14 cellular contexts compared by ENCODE assay signal in the genomic region with DNA sequence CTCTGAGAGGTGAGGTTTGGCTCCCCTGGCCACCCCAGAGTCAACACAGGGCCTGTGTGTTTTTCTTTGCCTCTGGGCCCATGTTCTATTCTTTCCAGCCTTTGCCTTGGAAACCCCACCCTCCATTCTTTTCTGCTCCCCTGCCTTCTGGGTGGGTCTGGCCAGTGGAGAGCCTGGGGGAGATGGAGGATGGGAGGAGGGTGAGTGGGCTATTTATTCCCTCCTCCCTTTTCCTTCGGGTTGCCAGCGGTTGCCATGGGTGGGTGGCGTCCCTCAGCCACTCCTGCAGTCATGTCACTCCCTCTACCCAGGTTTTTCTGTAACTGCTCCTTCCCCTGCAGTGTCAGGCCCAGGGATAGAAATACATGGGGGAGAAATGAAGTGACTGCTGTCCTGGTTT.
"Had no signal": no experiment of that assay in that cellular context is flagged by ENCODE, and none has a peak within 500 bp of the region (broad histone marks: within the 10 kb centered on the region; RNA-seq: fewer than 3 reads in every experiment).

No MANE protein-coding gene starts in this region.

- H3K9me3 ChIP-seq: ascending aorta, breast epithelium, gastrocnemius medialis, tibial artery had no signal

- H3K4me1 ChIP-seq: ascending aorta, breast epithelium, gastrocnemius medialis, parathyroid adenoma, tibial artery had no signal

- H3K27ac ChIP-seq: ascending aorta, gastrocnemius medialis, parathyroid adenoma, tibial artery, WERI-Rb-1 had no signal

- H3K4me3 ChIP-seq: ascending aorta, breast epithelium, gastrocnemius medialis, tibial artery had no signal

- H3K36me3 ChIP-seq: ascending aorta, breast epithelium, gastrocnemius medialis, WERI-Rb-1 had no signal

- ATAC-seq: gastrocnemius medialis, SK-N-SH treated with all-trans-retinoic acid at 6 μM for 48 hours had no signal

- DNase-seq: activated CD4-positive, alpha-beta memory T cell treated with anti-CD3 and anti-CD28 coated beads, Interleukin-2, amount 10 ng/mL, durations not matched to agents 7 days and 5 days; activated CD4-positive, alpha-beta T cell treated with anti-CD3 and anti-CD28 coated beads for 4 hours; activated naive CD4-positive, alpha-beta T cell treated with anti-CD3 and anti-CD28 coated beads, Interleukin-2, amount 10 ng/mL, durations not matched to agents 7 days and 5 days; erythroblast; gastrocnemius medialis; stimulated activated naive CD4-positive, alpha-beta T cell; tibial artery; WERI-Rb-1 had no signal

- H3K4me3 Mint-ChIP-seq: activated CD4-positive, alpha-beta memory T cell treated with anti-CD3 and anti-CD28 coated beads, Interleukin-2, amount 10 ng/mL, durations not matched to agents 7 days and 5 days; activated naive CD4-positive, alpha-beta T cell treated with anti-CD3 and anti-CD28 coated beads, Interleukin-2, amount 10 ng/mL, durations not matched to agents 7 days and 5 days; activated T-helper 1 cell treated with anti-CD3 and anti-CD28 coated beads, Interleukin-12 subunit alpha, Interleukin-12 subunit beta, Interleukin-2, Interleukin-4 antibody, amounts not matched to agents 30 ng/mL and 10 ng/mL and 1 ng/mL, durations not matched to agents 14 hours and 24 hours and 36 hours; mesothelial cell of epicardium had no signal

- H3K27me3 ChIP-seq: ascending aorta, breast epithelium, gastrocnemius medialis, tibial artery had no signal

- H3K9me3 Mint-ChIP-seq: activated CD4-positive, alpha-beta memory T cell treated with anti-CD3 and anti-CD28 coated beads, Interleukin-2, amount 10 ng/mL, durations not matched to agents 7 days and 5 days; activated naive CD4-positive, alpha-beta T cell treated with anti-CD3 and anti-CD28 coated beads, Interleukin-2, amount 10 ng/mL, durations not matched to agents 7 days and 5 days; activated T-helper 1 cell treated with anti-CD3 and anti-CD28 coated beads, Interleukin-12 subunit alpha, Interleukin-12 subunit beta, Interleukin-2, Interleukin-4 antibody, amounts not matched to agents 30 ng/mL and 10 ng/mL and 1 ng/mL, durations not matched to agents 14 hours and 24 hours and 36 hours; mesothelial cell of epicardium had no signal

- H3K27ac Mint-ChIP-seq: activated CD4-positive, alpha-beta memory T cell treated with anti-CD3 and anti-CD28 coated beads, Interleukin-2, amount 10 ng/mL, durations not matched to agents 7 days and 5 days; activated naive CD4-positive, alpha-beta T cell treated with anti-CD3 and anti-CD28 coated beads, Interleukin-2, amount 10 ng/mL, durations not matched to agents 7 days and 5 days; activated T-helper 1 cell treated with anti-CD3 and anti-CD28 coated beads, Interleukin-12 subunit alpha, Interleukin-12 subunit beta, Interleukin-2, Interleukin-4 antibody, amounts not matched to agents 30 ng/mL and 10 ng/mL and 1 ng/mL, durations not matched to agents 14 hours and 24 hours and 36 hours; mesothelial cell of epicardium had no signal
